Comparison of ENCODE assay signal across 1 cellular context in genomic region chr20:1322511-1323245, GRCh38.
TF ChIP-seq lines count a peak whose summit lies in the region.

No MANE protein-coding gene starts in this region.

TF ChIP-seq in endothelial cell of umbilical vein, 7 proteins besides CTCF, POLR2A, EP300 and RAD21:
- TF ChIP-seq FOS (IDR thresholded peaks at IDR 0.05; ENCODE audit: borderline replicate concordance, insufficient read depth, low read length) (peak; percentile 99), GATA2 (IDR thresholded peaks at IDR 0.05; ENCODE audit: insufficient read depth, insufficient read length, low read depth, low read length) (peak; percentile 38), JUN (IDR thresholded peaks at IDR 0.05; ENCODE audit: borderline replicate concordance, insufficient read depth, insufficient read length, low read depth) (peak; percentile 90), MYC (IDR thresholded peaks at IDR 0.05; ENCODE audit: low read depth, low read length) (peak; percentile 78), EZH2 (IDR thresholded peaks at IDR 0.05; ENCODE audit: borderline replicate concordance, low read depth, low read length, severe bottlenecking) (no peak), POLR2AphosphoS5 (IDR thresholded peaks at IDR 0.05; ENCODE audit: insufficient read depth, low read depth, low read length) (peak; percentile 90), MAX (IDR thresholded peaks at IDR 0.05; ENCODE audit: insufficient read depth, insufficient read length) (peak; percentile 8)
